Comparison of ENCODE assay signal across 7 cellular contexts in the genomic region with DNA sequence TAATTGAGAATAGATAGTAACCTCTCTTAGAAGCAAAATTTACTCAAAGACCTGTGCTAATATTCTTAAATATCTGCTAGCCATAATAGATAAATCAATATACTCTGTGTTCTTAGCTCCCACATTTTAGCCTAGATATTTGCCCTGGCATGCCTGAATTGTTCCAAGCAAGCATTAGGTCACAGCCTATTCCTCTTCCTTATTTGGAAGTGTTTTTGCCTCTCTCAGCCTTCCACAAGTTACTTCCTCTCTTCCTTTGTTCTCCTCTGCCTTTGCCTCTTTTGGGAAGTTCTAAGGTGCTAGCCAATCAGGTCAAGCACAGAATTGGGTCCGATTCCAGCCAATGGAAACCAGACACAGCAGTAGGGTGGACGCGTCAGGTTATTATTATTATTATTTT. TPM values are rescaled to one million over a fixed set of nuclear protein-coding genes. Genes with fewer than 3 reads are reported as not detected.
DNase-seq lines count a peak whose midpoint lies in the region; ATAC-seq and TF ChIP-seq lines count a peak whose summit lies in the region.
"Not testable (repeated sequence)": the region's sequence is repeated elsewhere in the genome, so short reads cannot be mapped to it uniquely, and the experiment has no call there.

No MANE protein-coding gene starts in this region.

- DNase-seq in DMS53 (lab: John Stamatoyannopoulos, UW), result peak; percentile 29
- not testable (repeated sequence) for DNase-seq in T-helper 17 cell; dorsolateral prefrontal cortex; left ventricle myocardium inferior; natural killer cell treated with Interleukin-12 subunit alpha and Interleukin-12 subunit beta and Interleukin-15 and Interleukin-18, amount 100 ng/mL, for 72 hours (ENCODE audit: low spot score); sigmoid colon

- TF ChIP-seq POLR2A in sigmoid colon (IDR thresholded peaks at IDR 0.05), result not testable (repeated sequence)

- H3K4me3 Mint-ChIP-seq in T-helper 17 cell, result peak overlapping the region; percentile 92
- peak overlapping the region; percentile 100 for H3K4me3 Mint-ChIP-seq in activated T-helper 17 cell treated with anti-CD3 and anti-CD28 coated beads, Interleukin-2, amount 50 U/mL, for 72 hours
- peak overlapping the region; percentile 99 for H3K4me3 Mint-ChIP-seq in natural killer cell treated with Interleukin-12 subunit alpha and Interleukin-12 subunit beta and Interleukin-15 and Interleukin-18, amount 100 ng/mL, for 72 hours

- H3K9me3 Mint-ChIP-seq in activated T-helper 17 cell treated with anti-CD3 and anti-CD28 coated beads, Interleukin-2, amount 50 U/mL, for 72 hours, result peaks cover 44% of the 10 kb centered on the region
- not testable (repeated sequence) for H3K9me3 Mint-ChIP-seq in natural killer cell treated with Interleukin-12 subunit alpha and Interleukin-12 subunit beta and Interleukin-15 and Interleukin-18, amount 100 ng/mL, for 72 hours

- H3K4me3 ChIP-seq in dorsolateral prefrontal cortex (peak overlapping the region in 47 of 59 donors; percentile 63 to 99 (median 90)), left ventricle myocardium inferior (peak overlapping the region; percentile 79), sigmoid colon (peak overlapping the region in 1 of 4 donors; percentile 87)

- not testable (repeated sequence) for H3K36me3 Mint-ChIP-seq in T-helper 17 cell (ENCODE audit: low read depth)
- H3K36me3 Mint-ChIP-seq in activated T-helper 17 cell treated with anti-CD3 and anti-CD28 coated beads, Interleukin-2, amount 50 U/mL, for 72 hours (ENCODE audit: low read depth), result peaks cover 43% of the 10 kb centered on the region
- peaks cover 53% of the 10 kb centered on the region for H3K36me3 Mint-ChIP-seq in natural killer cell treated with Interleukin-12 subunit alpha and Interleukin-12 subunit beta and Interleukin-15 and Interleukin-18, amount 100 ng/mL, for 72 hours

- H3K4me1 Mint-ChIP-seq in T-helper 17 cell, result peaks cover 11% of the 10 kb centered on the region
- peaks cover 23% of the 10 kb centered on the region for H3K4me1 Mint-ChIP-seq in activated T-helper 17 cell treated with anti-CD3 and anti-CD28 coated beads, Interleukin-2, amount 50 U/mL, for 72 hours
- H3K4me1 Mint-ChIP-seq in natural killer cell treated with Interleukin-12 subunit alpha and Interleukin-12 subunit beta and Interleukin-15 and Interleukin-18, amount 100 ng/mL, for 72 hours (ENCODE audit: low read depth in 2 of 2), result peaks cover 29 to 31% of the 10 kb centered on the region in 2 donors

- H3K27me3 Mint-ChIP-seq in T-helper 17 cell; activated T-helper 17 cell treated with anti-CD3 and anti-CD28 coated beads, Interleukin-2, amount 50 U/mL, for 72 hours; natural killer cell treated with Interleukin-12 subunit alpha and Interleukin-12 subunit beta and Interleukin-15 and Interleukin-18, amount 100 ng/mL, for 72 hours: not testable (repeated sequence)

- H3K4me1 ChIP-seq in left ventricle myocardium inferior (peaks cover 23% of the 10 kb centered on the region), sigmoid colon (peaks cover 0 to 28% (median 20%) of the 10 kb centered on the region in 4 donors)

- TF ChIP-seq EP300 in sigmoid colon (IDR thresholded peaks at IDR 0.05), result not testable (repeated sequence)

- ATAC-seq in T-helper 17 cell; activated T-helper 17 cell treated with anti-CD3 and anti-CD28 coated beads, Interleukin-2, amount 50 U/mL, for 72 hours (replicated peaks); natural killer cell treated with Interleukin-12 subunit alpha and Interleukin-12 subunit beta and Interleukin-15 and Interleukin-18, amount 100 ng/mL, for 72 hours: not testable (repeated sequence)

- H3K27me3 ChIP-seq in dorsolateral prefrontal cortex; left ventricle myocardium inferior (ENCODE audit: low read depth); sigmoid colon: not testable (repeated sequence)

- WGBS in sigmoid colon, 2 donors, result 82 to 99% methylated on average over 3 of the region's 3 CpGs

- H3K27ac ChIP-seq in dorsolateral prefrontal cortex (peak overlapping the region in 24 of 59 donors; percentile 7 to 77 (median 46)), left ventricle myocardium inferior (replicated peaks) (peak overlapping the region; percentile 73), sigmoid colon (peak overlapping the region; percentile 71 to 86 (median 80))

- H3K9me3 ChIP-seq in T-helper 17 cell (ENCODE audit: control insufficient read depth, low read length, poor library complexity, severe bottlenecking) (peaks cover 10% of the 10 kb centered on the region), left ventricle myocardium inferior (replicated peaks) (peaks cover 43% of the 10 kb centered on the region), sigmoid colon (peaks cover 5 to 28% (median 10%) of the 10 kb centered on the region in 4 donors)

- not testable (repeated sequence) for TF ChIP-seq CTCF in dorsolateral prefrontal cortex (IDR thresholded peaks at IDR 0.05 in 54 of 56, conservative IDR thresholded peaks at IDR 0.05 in 2 of 56; ENCODE audit: low read depth in 1 of 56, partially characterized antibody in 56 of 56); left ventricle myocardium inferior (IDR thresholded peaks at IDR 0.05; ENCODE audit: borderline replicate concordance); sigmoid colon (IDR thresholded peaks at IDR 0.05)

- intact Hi-C loops in dorsolateral prefrontal cortex (cut with DNase I); left ventricle myocardium inferior (cut with micrococcal nuclease); sigmoid colon (cut with DNase I): not testable (repeated sequence)

- H3K36me3 ChIP-seq in left ventricle myocardium inferior, result peaks cover 17% of the 10 kb centered on the region
- peaks cover 0 to 19% (median 3%) of the 10 kb centered on the region in 4 donors for H3K36me3 ChIP-seq in sigmoid colon

- not testable (repeated sequence) for H3K27ac Mint-ChIP-seq in T-helper 17 cell; activated T-helper 17 cell treated with anti-CD3 and anti-CD28 coated beads, Interleukin-2, amount 50 U/mL, for 72 hours
- peak overlapping the region in 1 of 2 donors; percentile 96 for H3K27ac Mint-ChIP-seq in natural killer cell treated with Interleukin-12 subunit alpha and Interleukin-12 subunit beta and Interleukin-15 and Interleukin-18, amount 100 ng/mL, for 72 hours

RNA-seq across cellular contexts. Expression of a gene that starts 0.9 kb away (rescaled TPM):
- total RNA-seq in T-helper 17 cell (10 to 100 TPM; 24.4 to 26.4 TPM), dorsolateral prefrontal cortex (10 to 100 TPM; 19.5 to 42.8 (median 30.5) TPM), left ventricle myocardium inferior (8.5 TPM), sigmoid colon (10 to 100 TPM; 11.8 to 26.6 (median 12.7) TPM)
- total RNA-seq in activated T-helper 17 cell treated with anti-CD3 and anti-CD28 coated beads, Interleukin-2, amount 50 U/mL, for 72 hours, result 10 to 100 TPM; 17.8 to 29.1 TPM
- total RNA-seq in natural killer cell treated with Interleukin-12 subunit alpha and Interleukin-12 subunit beta and Interleukin-15 and Interleukin-18, amount 100 ng/mL, for 72 hours, result 10 to 100 TPM; 36.5 to 43.0 TPM
- 1 to 10 TPM; 1.2 to 7.7 (median 1.6) TPM for polyA plus RNA-seq in sigmoid colon

RNA-seq across cellular contexts. Expression of a gene that starts 43.3 kb away (rescaled TPM):
- total RNA-seq in T-helper 17 cell (1 to 10 TPM; 2.0 to 3.9 TPM), dorsolateral prefrontal cortex (10 to 100 TPM in 72 of 120 experiments, 1 to 10 TPM in 48; 4.5 to 18.3 (median 10.6) TPM), left ventricle myocardium inferior (5.6 TPM), sigmoid colon (1 to 10 TPM; 4.3 to 7.2 (median 5.4) TPM)
- total RNA-seq in activated T-helper 17 cell treated with anti-CD3 and anti-CD28 coated beads, Interleukin-2, amount 50 U/mL, for 72 hours, result 10 to 100 TPM in 1 of 2 donors, 1 to 10 TPM in 1; 5.4 to 11.6 TPM
- total RNA-seq in natural killer cell treated with Interleukin-12 subunit alpha and Interleukin-12 subunit beta and Interleukin-15 and Interleukin-18, amount 100 ng/mL, for 72 hours, result 1 to 10 TPM; 4.8 to 7.8 TPM
- 1 to 10 TPM; 1.4 to 3.7 (median 1.8) TPM for polyA plus RNA-seq in sigmoid colon

RNA-seq across cellular contexts. Expression of a gene that starts 47.8 kb away (rescaled TPM):
- total RNA-seq in T-helper 17 cell (10 to 100 TPM; 16.6 to 18.7 TPM), dorsolateral prefrontal cortex (10 to 100 TPM; 11.0 to 33.6 (median 18.4) TPM), left ventricle myocardium inferior (7.8 TPM), sigmoid colon (10 to 100 TPM in 3 of 4 donors, 1 to 10 TPM in 1; 10.0 to 17.1 (median 11.9) TPM)
- 10 to 100 TPM; 14.7 to 32.8 TPM for total RNA-seq in activated T-helper 17 cell treated with anti-CD3 and anti-CD28 coated beads, Interleukin-2, amount 50 U/mL, for 72 hours
- total RNA-seq in natural killer cell treated with Interleukin-12 subunit alpha and Interleukin-12 subunit beta and Interleukin-15 and Interleukin-18, amount 100 ng/mL, for 72 hours, result 10 to 100 TPM; 14.6 to 22.5 TPM
- polyA plus RNA-seq in sigmoid colon, result 1 to 10 TPM; 1.8 to 5.2 (median 3.0) TPM
